9 cellular contexts compared by ENCODE assay signal in genomic region chr14:105861985-105862465, GRCh38.
DNase-seq lines count a peak whose midpoint lies in the region; ATAC-seq and TF ChIP-seq lines count a peak whose summit lies in the region.
"Had no signal": no experiment of that assay in that cellular context is flagged by ENCODE, and none has a peak within 500 bp of the region (broad histone marks: within the 10 kb centered on the region; RNA-seq: fewer than 3 reads in every experiment).

No MANE protein-coding gene starts in this region.

- intact Hi-C loops in activated CD8-positive, alpha-beta T cell treated with anti-CD3 and anti-CD28 coated beads for 36 hours (cut with micrococcal nuclease): no loop called here

- H3K4me3 Mint-ChIP-seq in activated CD8-positive, alpha-beta T cell treated with anti-CD3 and anti-CD28 coated beads for 36 hours: peak overlapping the region; percentile 77
- H3K4me3 Mint-ChIP-seq in stimulated activated naive CD8-positive, alpha-beta T cell treated with anti-CD3 and anti-CD28 coated beads, Interleukin-15, amount 100 ng/mL, for 72 hours: peak overlapping the region; percentile 57 to 86

- H3K27me3 Mint-ChIP-seq in activated CD8-positive, alpha-beta T cell treated with anti-CD3 and anti-CD28 coated beads for 36 hours: no peaks in the 10 kb centered on the region
- H3K27me3 Mint-ChIP-seq in stimulated activated naive CD8-positive, alpha-beta T cell treated with anti-CD3 and anti-CD28 coated beads, Interleukin-15, amount 100 ng/mL, for 72 hours: no peaks in the 10 kb centered on the region

- H3K4me1 Mint-ChIP-seq in activated CD8-positive, alpha-beta T cell treated with anti-CD3 and anti-CD28 coated beads for 36 hours (ENCODE audit: low read depth): peaks cover 61% of the 10 kb centered on the region
- peaks cover 65% of the 10 kb centered on the region for H3K4me1 Mint-ChIP-seq in stimulated activated naive CD8-positive, alpha-beta T cell treated with anti-CD3 and anti-CD28 coated beads, Interleukin-15, amount 100 ng/mL, for 72 hours

- peak; percentile 15 for DNase-seq in activated naive CD4-positive, alpha-beta T cell treated with Interleukin-2 at 50 U/mL for 16 hours
- no peak for DNase-seq in activated naive CD4-positive, alpha-beta T cell (lab: John Stamatoyannopoulos, UW)
- DNase-seq in activated CD8-positive, alpha-beta T cell treated with anti-CD3 and anti-CD28 coated beads for 36 hours: peak; percentile 83
- DNase-seq in stimulated activated naive CD8-positive, alpha-beta T cell treated with anti-CD3 and anti-CD28 coated beads, Interleukin-15, amount 100 ng/mL, for 72 hours: peak; percentile 54 to 61
- no peak for DNase-seq in A172 (ENCODE audit: low spot score)
- DNase-seq in hypothalamus (lab: John Stamatoyannopoulos, UW): no peak
- no peak for DNase-seq in cerebellar cortex (ENCODE audit: low spot score)
- DNase-seq: PC-3 had no signal

- peak overlapping the region; percentile 96 for H3K27ac Mint-ChIP-seq in activated CD8-positive, alpha-beta T cell treated with anti-CD3 and anti-CD28 coated beads for 36 hours
- peak overlapping the region; percentile 94 to 98 for H3K27ac Mint-ChIP-seq in stimulated activated naive CD8-positive, alpha-beta T cell treated with anti-CD3 and anti-CD28 coated beads, Interleukin-15, amount 100 ng/mL, for 72 hours

- POLR2A ChIA-PET in activated CD8-positive, alpha-beta T cell treated with anti-CD3 and anti-CD28 coated beads for 36 hours (lab: Charles Lee): interaction anchor here (0.7 to 1.0 kb wide), 2 partner anchors 29 to 41 kb away, joined by 3 read pairs; no protein-coding TSS in a partner anchor

- no peak for TF ChIP-seq CTCF in activated CD8-positive, alpha-beta T cell treated with anti-CD3 and anti-CD28 coated beads for 36 hours (IDR thresholded peaks at IDR 0.05)

- no peaks in the 10 kb centered on the region for H3K9me3 Mint-ChIP-seq in activated CD8-positive, alpha-beta T cell treated with anti-CD3 and anti-CD28 coated beads for 36 hours
- H3K9me3 Mint-ChIP-seq in stimulated activated naive CD8-positive, alpha-beta T cell treated with anti-CD3 and anti-CD28 coated beads, Interleukin-15, amount 100 ng/mL, for 72 hours: peaks cover 0 to 7% of the 10 kb centered on the region in 2 donors

- CTCF ChIA-PET in activated CD8-positive, alpha-beta T cell treated with anti-CD3 and anti-CD28 coated beads for 36 hours (lab: Charles Lee): interaction anchor here (0.8 to 1.2 kb wide), 4 partner anchors 13 to 199 kb away, joined by 4 to 5 read pairs (median 4); no protein-coding TSS in a partner anchor

- no peaks in the 10 kb centered on the region for H3K36me3 Mint-ChIP-seq in activated CD8-positive, alpha-beta T cell treated with anti-CD3 and anti-CD28 coated beads for 36 hours (ENCODE audit: low read depth)

- peak; percentile 49 for ATAC-seq in HG02973 (IDR thresholded peaks at IDR 0.05; ENCODE audit: unreplicated experiment)
- ATAC-seq in activated CD8-positive, alpha-beta T cell treated with anti-CD3 and anti-CD28 coated beads for 36 hours: peak; percentile 41
- peak; percentile 60 for ATAC-seq in stimulated activated naive CD8-positive, alpha-beta T cell treated with anti-CD3 and anti-CD28 coated beads, Interleukin-15, amount 100 ng/mL, for 72 hours
- ATAC-seq: PC-3 had no signal

Comparison
In these comparisons a context has a peak if more than half of its experiments do, and no peak if none do; other contexts are left out.
1. DNase-seq: peak in activated naive CD4-positive, alpha-beta T cell treated with Interleukin-2 at 50 U/mL for 16 hours (single experiment), activated CD8-positive, alpha-beta T cell treated with anti-CD3 and anti-CD28 coated beads for 36 hours (single experiment) and stimulated activated naive CD8-positive, alpha-beta T cell treated with anti-CD3 and anti-CD28 coated beads, Interleukin-15, amount 100 ng/mL, for 72 hours (2 of 2); none in activated naive CD4-positive, alpha-beta T cell (0 of 4), A172 (single experiment), hypothalamus (0 of 51) and cerebellar cortex (single experiment).
2. Peak in every context shown above with its lines, with median percentiles within 50 percentile points of each other: ATAC-seq.